Comparison of ENCODE assay signal across 7 cellular contexts in genomic region chr2:77725045-77725444, GRCh38.
"Had no signal": no experiment of that assay in that cellular context is flagged by ENCODE, and none has a peak within 500 bp of the region (broad histone marks: within the 10 kb centered on the region; RNA-seq: fewer than 3 reads in every experiment).

No MANE protein-coding gene starts in this region.

- FAIRE-seq: HTR-8/SVneo, K562 had no signal

- H3K4me3 Mint-ChIP-seq: IgD-negative memory B cell had no signal

- H3K36me3 Mint-ChIP-seq: IgD-negative memory B cell had no signal

- H3K4me3 ChIP-seq: K562 had no signal

- H3K4me1 Mint-ChIP-seq: IgD-negative memory B cell had no signal

- DNase-seq: IMR-90, KBM-7, KG1 had no signal

- H3K27ac ChIP-seq: HL-60 had no signal

- ATAC-seq: K562 had no signal

- H3K27ac Mint-ChIP-seq: IgD-negative memory B cell had no signal

- H3K27me3 Mint-ChIP-seq: IgD-negative memory B cell had no signal
